Comparison of ENCODE assay signal across 8 cellular contexts in the genomic region with DNA sequence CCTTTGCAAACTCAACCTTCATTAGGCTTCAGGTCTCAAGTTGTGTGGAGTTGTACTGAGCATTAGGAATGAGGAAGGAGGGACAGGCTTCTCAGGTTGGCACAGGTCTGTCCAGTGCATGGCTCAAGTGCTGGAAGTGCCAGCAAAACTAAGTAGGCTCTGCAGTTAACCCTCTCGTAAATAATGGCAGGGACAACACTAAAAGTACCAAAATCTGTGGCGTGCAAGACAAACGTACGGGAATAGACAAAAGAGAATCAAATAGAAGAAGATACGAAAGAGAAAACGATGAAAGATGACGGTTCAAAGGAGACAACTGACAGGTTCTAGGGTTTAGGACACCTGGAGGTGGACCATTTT. TPM values are rescaled to one million over a fixed set of nuclear protein-coding genes. Genes with fewer than 3 reads are reported as not detected.
DNase-seq lines count a peak whose midpoint lies in the region; ATAC-seq and TF ChIP-seq lines count a peak whose summit lies in the region.

No MANE protein-coding gene starts in this region.

- peaks cover 17% of the 10 kb centered on the region for H3K36me3 Mint-ChIP-seq in activated naive CD4-positive, alpha-beta T cell treated with anti-CD3 and anti-CD28 coated beads for 36 hours (ENCODE audit: low read depth)
- peaks cover 0 to 12% (median 9%) of the 10 kb centered on the region in 5 donors for H3K36me3 Mint-ChIP-seq in naive thymus-derived CD4-positive, alpha-beta T cell

- H3K27me3 ChIP-seq in PC-9 (ENCODE audit: insufficient read depth, low read depth) (no peaks in the 10 kb centered on the region), endocrine pancreas (ENCODE audit: control insufficient read depth, insufficient read depth, low read length) (no peaks in the 10 kb centered on the region)
- no peaks in the 10 kb centered on the region for H3K27me3 ChIP-seq in naive thymus-derived CD4-positive, alpha-beta T cell (ENCODE audit: control insufficient read depth in 2 of 2, insufficient read depth in 2 of 2, low read length in 2 of 2)

- H3K4me1 ChIP-seq in PC-9 (replicated peaks; ENCODE audit: insufficient read depth) (peaks cover 12% of the 10 kb centered on the region), endocrine pancreas (ENCODE audit: control insufficient read depth, insufficient read depth, low read length) (peaks cover 29% of the 10 kb centered on the region)
- peaks cover 20 to 31% of the 10 kb centered on the region in 2 donors for H3K4me1 ChIP-seq in naive thymus-derived CD4-positive, alpha-beta T cell (ENCODE audit: control insufficient read depth in 2 of 2, insufficient read depth in 2 of 2, low read length in 2 of 2)

- no peak for ATAC-seq in naive thymus-derived CD4-positive, alpha-beta T cell
- ATAC-seq in HG02884 (IDR thresholded peaks at IDR 0.05; ENCODE audit: unreplicated experiment) = no peak

- H3K4me1 Mint-ChIP-seq in activated naive CD4-positive, alpha-beta T cell treated with anti-CD3 and anti-CD28 coated beads for 36 hours (ENCODE audit: low read depth) = peaks cover 45% of the 10 kb centered on the region
- peaks cover 16 to 70% (median 59%) of the 10 kb centered on the region in 7 donors for H3K4me1 Mint-ChIP-seq in naive thymus-derived CD4-positive, alpha-beta T cell

- H3K9me3 ChIP-seq in PC-9 (ENCODE audit: insufficient read depth, low read depth) (no peaks in the 10 kb centered on the region), endocrine pancreas (ENCODE audit: control insufficient read depth, low read length) (no peaks in the 10 kb centered on the region)
- no peaks in the 10 kb centered on the region for H3K9me3 ChIP-seq in naive thymus-derived CD4-positive, alpha-beta T cell (ENCODE audit: control insufficient read depth in 2 of 3, low read length in 3 of 3)

- H3F3A ChIP-seq in PC-9 (ENCODE audit: insufficient read depth, low read depth) = peaks cover 17% of the 10 kb centered on the region

- H4K20me1 ChIP-seq in PC-9 (ENCODE audit: insufficient read depth) = no peaks in the 10 kb centered on the region

- H3K4me3 ChIP-seq in PC-9 (peak overlapping the region; percentile 96), endocrine pancreas (ENCODE audit: control insufficient read depth, insufficient read depth, low read length) (peak overlapping the region; percentile 99)
- H3K4me3 ChIP-seq in naive thymus-derived CD4-positive, alpha-beta T cell (ENCODE audit: low read length) = peak overlapping the region; percentile 88

- no peak for DNase-seq in activated naive CD4-positive, alpha-beta T cell treated with anti-CD3 and anti-CD28 coated beads for 36 hours
- no peak for DNase-seq in activated naive CD4-positive, alpha-beta T cell treated with anti-CD3 and anti-CD28 coated beads, Interleukin-2, amount 50 U/mL, for 16 hours
- DNase-seq in PC-9 = no peak
- DNase-seq in naive thymus-derived CD4-positive, alpha-beta T cell = no peak
- DNase-seq in stimulated activated CD8-positive, alpha-beta memory T cell treated with anti-CD3 and anti-CD28 coated beads, Interleukin-4, amount 100 ng/mL, for 48 hours = no peak
- no peak for DNase-seq in stimulated activated CD4-positive, alpha-beta T cell treated with anti-CD3 and anti-CD28 coated beads, Interleukin-12 subunit alpha, Interleukin-12 subunit beta, amount 100 ng/mL, for 4 hours

- H3K4me3 Mint-ChIP-seq in activated naive CD4-positive, alpha-beta T cell treated with anti-CD3 and anti-CD28 coated beads for 36 hours = peak overlapping the region; percentile 85
- H3K4me3 Mint-ChIP-seq in naive thymus-derived CD4-positive, alpha-beta T cell = peak overlapping the region; percentile 88 to 100 (median 92)

- H2AFZ ChIP-seq in PC-9 = peak overlapping the region; percentile 96

- POLR2A ChIA-PET in PC-9 (lab: Charles Lee; ENCODE audit: unreplicated experiment) = interaction anchor here (0.5 to 1.0 kb wide), 3 partner anchors 66 to 263 kb away, joined by 5 to 18 read pairs (median 5); a partner anchor contains a TSS
- POLR2A ChIA-PET in naive thymus-derived CD4-positive, alpha-beta T cell (lab: Charles Lee) = interaction anchor here (0.7 to 1.6 kb wide), 8 partner anchors 10 to 262 kb away, joined by 3 to 30 read pairs (median 14); a partner anchor contains a TSS

- no peaks in the 10 kb centered on the region for H3K27me3 Mint-ChIP-seq in activated naive CD4-positive, alpha-beta T cell treated with anti-CD3 and anti-CD28 coated beads for 36 hours (ENCODE audit: low read depth)
- H3K27me3 Mint-ChIP-seq in naive thymus-derived CD4-positive, alpha-beta T cell = no peaks in the 10 kb centered on the region

- no peak for TF ChIP-seq CTCF in PC-9 (conservative IDR thresholded peaks at IDR 0.05)

- H3K27ac ChIP-seq in PC-9 = peak overlapping the region; percentile 92
- peak overlapping the region; percentile 98 for H3K27ac ChIP-seq in naive thymus-derived CD4-positive, alpha-beta T cell (ENCODE audit: low read depth, low read length)

- H3K9me2 ChIP-seq in PC-9 (ENCODE audit: insufficient read depth) = no peaks in the 10 kb centered on the region

- H3K36me3 ChIP-seq in PC-9 (ENCODE audit: low read depth) (no peaks in the 10 kb centered on the region), endocrine pancreas (ENCODE audit: control insufficient read depth, insufficient read depth, low read length) (no peaks in the 10 kb centered on the region)
- peaks cover 0 to 13% (median 3%) of the 10 kb centered on the region in 3 experiments for H3K36me3 ChIP-seq in naive thymus-derived CD4-positive, alpha-beta T cell (ENCODE audit: control insufficient read depth in 2 of 3, insufficient read depth in 3 of 3, low read length in 3 of 3)

- H3K27ac Mint-ChIP-seq in activated naive CD4-positive, alpha-beta T cell treated with anti-CD3 and anti-CD28 coated beads for 36 hours = peak overlapping the region; percentile 98
- H3K27ac Mint-ChIP-seq in naive thymus-derived CD4-positive, alpha-beta T cell = peak overlapping the region; percentile 90 to 99 (median 98)

- intact Hi-C loops in activated naive CD4-positive, alpha-beta T cell treated with anti-CD3 and anti-CD28 coated beads for 36 hours (cut with micrococcal nuclease) = no loop called here
- intact Hi-C loops in PC-9 (cut with micrococcal nuclease; ENCODE audit: unreplicated experiment) = no loop called here
- intact Hi-C loops in naive thymus-derived CD4-positive, alpha-beta T cell (cut with micrococcal nuclease) = no loop called here

- no TSS peak for BruUV-seq in PC-9 (replicated peaks; lab: Mats Ljungman, UMichigan)

- no peaks in the 10 kb centered on the region for H3K9me3 Mint-ChIP-seq in activated naive CD4-positive, alpha-beta T cell treated with anti-CD3 and anti-CD28 coated beads for 36 hours
- no peaks in the 10 kb centered on the region for H3K9me3 Mint-ChIP-seq in naive thymus-derived CD4-positive, alpha-beta T cell

- CTCF ChIA-PET in activated naive CD4-positive, alpha-beta T cell treated with anti-CD3 and anti-CD28 coated beads for 36 hours (lab: Charles Lee) = interaction anchor here (1.2 to 1.5 kb wide), 2 partner anchors 98 to 262 kb away, joined by 3 to 4 read pairs; no protein-coding TSS in a partner anchor
- CTCF ChIA-PET in PC-9 (lab: Charles Lee) = no interaction called here
- CTCF ChIA-PET in naive thymus-derived CD4-positive, alpha-beta T cell (lab: Charles Lee) = interaction anchor here (0.6 to 1.3 kb wide), 2 partner anchors 98 to 257 kb away, joined by 3 to 4 read pairs; no protein-coding TSS in a partner anchor

- H3K4me2 ChIP-seq in PC-9 = peak overlapping the region; percentile 86

- peak overlapping the region; percentile 100 for H3K9ac ChIP-seq in endocrine pancreas (ENCODE audit: control insufficient read depth, insufficient read depth, low read length)

- peaks cover 50% of the 10 kb centered on the region for H3K79me2 ChIP-seq in PC-9 (ENCODE audit: low read depth)

RNA-seq across cellular contexts. Expression of a gene that starts 0.6 kb away (rescaled TPM):
- 10 to 100 TPM; 19.8 TPM for total RNA-seq in activated naive CD4-positive, alpha-beta T cell treated with anti-CD3 and anti-CD28 coated beads for 36 hours
- total RNA-seq in PC-9 (2021) = 13.2 and 14.6 TPM in 2 replicates
- 10 to 100 TPM; 15.3 to 33.5 (median 26.4) TPM for total RNA-seq in naive thymus-derived CD4-positive, alpha-beta T cell
- polyA plus RNA-seq in naive thymus-derived CD4-positive, alpha-beta T cell = 10 to 100 TPM in 1 of 2 donors, 1 to 10 TPM in 1; 10.0 to 11.0 TPM

RNA-seq across cellular contexts. Expression of a gene that starts 5.5 kb away (rescaled TPM):
- 100 to 1,000 TPM in 1 of 2 experiments, 10 to 100 TPM in 1; 99.6 to 100 TPM for total RNA-seq in activated naive CD4-positive, alpha-beta T cell treated with anti-CD3 and anti-CD28 coated beads for 36 hours
- 65.8 and 72.0 TPM in 2 replicates for total RNA-seq in PC-9 (2021)
- 100 to 1,000 TPM in 3 of 5 experiments, 10 to 100 TPM in 2; 80.1 to 120 (median 102) TPM for total RNA-seq in naive thymus-derived CD4-positive, alpha-beta T cell
- 10 to 100 TPM; 25.2 to 31.7 TPM for polyA plus RNA-seq in naive thymus-derived CD4-positive, alpha-beta T cell

RNA-seq across cellular contexts. Expression of a gene that starts 55.4 kb away (rescaled TPM):
- total RNA-seq in activated naive CD4-positive, alpha-beta T cell treated with anti-CD3 and anti-CD28 coated beads for 36 hours = 10 to 100 TPM; 20.7 to 22.7 TPM
- total RNA-seq in PC-9 (2021) = 11.6 and 13.4 TPM in 2 replicates
- total RNA-seq in naive thymus-derived CD4-positive, alpha-beta T cell = 10 to 100 TPM in 4 of 5 experiments, 1 to 10 TPM in 1; 7.2 to 20.9 (median 18.6) TPM
- polyA plus RNA-seq in naive thymus-derived CD4-positive, alpha-beta T cell = 10 to 100 TPM; 16.1 to 18.4 TPM
